Comparison of ENCODE assay signal across 11 cellular contexts in the genomic region with DNA sequence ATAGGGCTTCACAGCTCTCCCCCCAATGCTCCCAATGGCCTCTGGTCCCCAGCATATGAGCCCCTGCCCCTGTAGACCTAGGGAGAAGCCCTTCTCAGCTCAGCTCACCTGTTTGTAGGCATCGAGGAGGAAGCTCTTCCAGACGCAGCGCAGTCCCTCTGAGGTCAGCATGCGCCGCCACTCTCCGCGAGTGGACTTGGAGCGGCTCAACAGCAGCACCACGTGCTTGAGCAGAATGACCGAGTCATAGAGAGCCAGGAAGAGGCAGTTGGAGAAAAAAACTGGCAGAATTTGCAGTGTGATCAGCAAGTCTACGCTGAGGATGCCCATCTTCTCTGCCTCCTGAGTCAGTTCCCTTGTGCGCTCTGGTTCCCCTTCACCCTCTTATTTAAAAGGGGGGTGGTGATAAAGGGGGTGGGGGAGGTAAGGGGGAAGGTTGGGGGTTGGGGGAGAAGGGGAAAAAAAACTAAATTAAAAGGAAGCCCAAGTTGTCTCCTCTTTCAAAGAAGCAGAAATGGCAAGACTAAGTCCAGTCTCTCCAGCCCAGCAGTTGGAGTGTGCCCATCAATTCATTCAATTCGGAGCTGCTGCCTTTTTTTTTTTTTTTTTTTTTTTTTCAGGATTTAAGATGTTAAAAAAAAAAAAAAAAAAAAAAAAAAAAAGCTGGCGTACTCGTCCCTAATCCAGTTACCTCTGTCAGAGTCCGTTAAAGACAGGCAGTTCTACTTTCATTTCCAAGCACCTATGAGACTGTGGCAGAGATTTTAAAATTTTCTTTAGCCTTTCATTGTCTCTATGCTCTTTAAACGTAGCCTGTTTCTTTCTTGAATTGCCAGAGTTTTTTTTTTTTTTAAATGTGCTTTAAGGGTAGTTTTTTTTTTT. TPM values are rescaled to one million over a fixed set of nuclear protein-coding genes. Genes with fewer than 3 reads are reported as not detected.
A peak's percentile ranks its signal among the peaks of the same experiment; 100 is the strongest.
DNase-seq lines count a peak whose midpoint lies in the region; ATAC-seq and TF ChIP-seq lines count a peak whose summit lies in the region.
"Had no signal": no experiment of that assay in that cellular context is flagged by ENCODE, and none has a peak within 500 bp of the region (broad histone marks: within the 10 kb centered on the region; RNA-seq: fewer than 3 reads in every experiment).

A gene (minus strand): TSS at position 362 of the 882 bp plus-strand sequence. CDS start 32 bp downstream, at position 330.

- H3K9me3 ChIP-seq in Panc1 (ENCODE audit: control insufficient read depth, insufficient read depth, low read depth, low read length): no peaks in the 10 kb centered on the region
- H3K9me3 ChIP-seq in trophoblast cell (ENCODE audit: insufficient read depth, low read depth, low read length): no peaks in the 10 kb centered on the region

- H4K8ac ChIP-seq in trophoblast cell (ENCODE audit: low read depth, low read length): no peak within 1 kb of the TSS

- no peak within 1 kb of the TSS for H4K12ac ChIP-seq in trophoblast cell (ENCODE audit: low read depth, low read length)

- H3K9ac ChIP-seq in trophoblast cell (ENCODE audit: low read length): no peak within 1 kb of the TSS

- peak within 1 kb of the TSS; percentile 55 for H3K18ac ChIP-seq in trophoblast cell (ENCODE audit: low read length)

- TF ChIP-seq CTCF in BJ (IDR thresholded peaks at IDR 0.05; ENCODE audit: insufficient read depth, low read depth, low read length): no peak; the same call in 1 of the 2 replicates
- TF ChIP-seq CTCF in Panc1 (IDR thresholded peaks at IDR 0.05): no peak
- no peak for TF ChIP-seq CTCF in fibroblast of the aortic adventitia (IDR thresholded peaks at IDR 0.05; ENCODE audit: insufficient read depth, low read length)

- no peaks in the 10 kb centered on the region for H3K79me2 ChIP-seq in trophoblast cell (ENCODE audit: control insufficient read depth, insufficient read depth, low read length, poor library complexity)

- no peaks in the 10 kb centered on the region for H3K4me1 ChIP-seq in Panc1 (ENCODE audit: control insufficient read depth, insufficient read depth, low read length)
- peaks cover 7 to 8% of the 10 kb centered on the region in 2 experiments for H3K4me1 ChIP-seq in trophoblast cell (ENCODE audit: control insufficient read depth in 1 of 2, insufficient read depth in 2 of 2, low read length in 2 of 2)

- POLR2A ChIA-PET in BJ (lab: Charles Lee): interaction anchor here (0.8 kb wide), 1 partner anchor 581 kb away, joined by 8 read pairs; no protein-coding TSS in a partner anchor
- POLR2A ChIA-PET in Panc1 (lab: Charles Lee): interaction anchor here (0.5 kb wide), 1 partner anchor 18 kb away, joined by 4 read pairs; no protein-coding TSS in a partner anchor

- no peak within 1 kb of the TSS for H3K27ac ChIP-seq in Panc1 (ENCODE audit: low read length)
- no peak within 1 kb of the TSS for H3K27ac ChIP-seq in trophoblast cell (ENCODE audit: low read depth, low read length)
- H3K27ac ChIP-seq: HL-60 had no signal

- peak within 1 kb of the TSS; percentile 78 for H2BK12ac ChIP-seq in trophoblast cell (ENCODE audit: low read length)

- peak within 1 kb of the TSS; percentile 14 for H3K4me2 ChIP-seq in trophoblast cell (ENCODE audit: low read length)

- peak within 1 kb of the TSS; percentile 42 for H3K14ac ChIP-seq in trophoblast cell (ENCODE audit: low read length)

- peak within 1 kb of the TSS; percentile 51 for H3K4me3 ChIP-seq in BJ (ENCODE audit: low read depth, low read length)
- H3K4me3 ChIP-seq in Panc1 (ENCODE audit: low read depth in 2 of 2, low read length in 2 of 2): peak within 1 kb of the TSS; percentile 21 to 30; a peak in 3 of 4 replicates
- H3K4me3 ChIP-seq in fibroblast of the aortic adventitia (ENCODE audit: low read depth, low read length): peak within 1 kb of the TSS; percentile 59
- H3K4me3 ChIP-seq in trophoblast cell (ENCODE audit: low read depth, low read length): no peak within 1 kb of the TSS

- no peak within 1 kb of the TSS for H2BK5ac ChIP-seq in trophoblast cell (ENCODE audit: low read depth, low read length, poor library complexity)

- in situ Hi-C loops in Panc1 (cut with HindIII; ENCODE audit: low pct_unique_long_range_greater_than_20kb, low sequenced_read_pairs): no loop called here

- WGBS in trophoblast cell (ENCODE audit: extremely low coverage, insufficient coverage, insufficient read length): no CpG with 5 or more reads among the region's 17 CpGs

- H2AK5ac ChIP-seq in trophoblast cell (ENCODE audit: low read length): peak within 1 kb of the TSS; percentile 44

- no peak within 1 kb of the TSS for H2AFZ ChIP-seq in trophoblast cell (ENCODE audit: insufficient read depth, low read length, poor library complexity)

- H4K91ac ChIP-seq in trophoblast cell (ENCODE audit: low read depth, low read length): peak within 1 kb of the TSS; percentile 63

- H3K27me3 ChIP-seq in BJ (ENCODE audit: control insufficient read depth, insufficient read depth, low read length) (no peaks in the 10 kb centered on the region), Panc1 (ENCODE audit: control insufficient read depth, insufficient read depth, low read length) (no peaks in the 10 kb centered on the region), trophoblast cell (ENCODE audit: insufficient read depth, low read length) (no peaks in the 10 kb centered on the region)

- H3K79me1 ChIP-seq in trophoblast cell (ENCODE audit: low read length): no peaks in the 10 kb centered on the region

- no peak within 1 kb of the TSS for H3K4ac ChIP-seq in trophoblast cell (ENCODE audit: low read depth, low read length)

- CTCF ChIA-PET in BJ (lab: Yijun Ruan, JAX): interaction anchor here (1.4 to 2.5 kb wide), 2 partner anchors 155 to 638 kb away, joined by 3 to 11 read pairs; no protein-coding TSS in a partner anchor
- CTCF ChIA-PET in Panc1 (lab: Charles Lee): interaction anchor here (0.6 kb wide), 1 partner anchor 10 kb away, joined by 7 read pairs; no protein-coding TSS in a partner anchor

- intact Hi-C loops in Panc1 (cut with micrococcal nuclease; ENCODE audit: unreplicated experiment): loop anchor here (2.0 kb wide), 1 partner anchor 639 kb away; no protein-coding TSS in a partner anchor

- BruUV-seq in Panc1 (replicated peaks; lab: Mats Ljungman, UMichigan): no TSS peak

- ATAC-seq in Panc1: no peak
- no peak for ATAC-seq in GM21619 (IDR thresholded peaks at IDR 0.05; ENCODE audit: unreplicated experiment)

- H3K23ac ChIP-seq in trophoblast cell (ENCODE audit: low read length): no peak within 1 kb of the TSS

- no peak for DNase-seq in BJ (ENCODE audit: low read depth)
- no peak for DNase-seq in Panc1 (ENCODE audit: low read depth, low spot score)
- DNase-seq in fibroblast of the aortic adventitia (ENCODE audit: low read depth): peak; percentile 62
- peak; percentile 33 to 66 for DNase-seq in trophoblast cell
- DNase-seq in NCI-H510A (lab: John Stamatoyannopoulos, UW): no peak
- DNase-seq in NCI-H1436 (lab: John Stamatoyannopoulos, UW): no peak
- no peak for DNase-seq in NCI-H1092 treated with DMSO at 0.1 percent for 48 hours (lab: John Stamatoyannopoulos, UW)
- DNase-seq: activated CD4-positive, alpha-beta T cell treated with anti-CD3 and anti-CD28 coated beads, Interleukin-2, amount 50 U/mL, for 1 hour; immature natural killer cell had no signal

- H2BK120ac ChIP-seq in trophoblast cell (ENCODE audit: insufficient read depth, low read length, poor library complexity): no peak within 1 kb of the TSS

- H3K36me3 ChIP-seq in BJ (ENCODE audit: control insufficient read depth, insufficient read depth, low read length) (no peaks in the 10 kb centered on the region), Panc1 (ENCODE audit: control insufficient read depth, insufficient read depth, low read length) (no peaks in the 10 kb centered on the region), trophoblast cell (ENCODE audit: control insufficient read depth in 1 of 2, insufficient read depth in 2 of 2, low read length in 2 of 2) (no peaks in the 10 kb centered on the region)

RNA-seq across cellular contexts. Expression of the gene that starts here (rescaled TPM):
- 70.9 and 81.9 TPM in 2 replicates for polyA plus RNA-seq in BJ (2011; rRNA removed)
- polyA minus RNA-seq in BJ (2011; rRNA and poly(A)+ RNA removed): 77.6 and 111 TPM in 2 replicates
- 0.05 TPM for total RNA-seq in Panc1 (2021; ENCODE audit: unreplicated experiment)
- 0.10 TPM for polyA plus RNA-seq in Panc1 (2012; ENCODE audit: insufficient read length)
- 0.74 and 66.0 TPM in 2 replicates for total RNA-seq in fibroblast of the aortic adventitia (ENCODE audit: low replicate concordance)
- polyA plus RNA-seq in trophoblast cell (2013): 3.0 and 3.5 TPM in 2 replicates
- polyA plus RNA-seq: immature natural killer cell had no signal

Comparison
In these comparisons a context has a peak if more than half of its experiments do, and no peak if none do; other contexts are left out.
1. DNase-seq: peak in fibroblast of the aortic adventitia (single experiment) and trophoblast cell (2 of 2); none in BJ (single experiment), Panc1 (single experiment), NCI-H510A (single experiment), NCI-H1436 (single experiment) and NCI-H1092 treated with DMSO at 0.1 percent for 48 hours (single experiment).